In genomic region chr15:55588818-55589122, GRCh38 we compare ENCODE assay signal across 8 cellular contexts. TPM values are rescaled to one million over a fixed set of nuclear protein-coding genes. Genes with fewer than 3 reads are reported as not detected.
DNase-seq lines count a peak whose midpoint lies in the region; ATAC-seq and TF ChIP-seq lines count a peak whose summit lies in the region.

No MANE protein-coding gene starts in this region.

- DNase-seq in GM12865 (ENCODE audit: low read depth) (no peak), activated B cell treated with CpG ODN at 0.5 μM for 24 hours (no peak), iPS DF 6.9 (ENCODE audit: low read depth, low spot score) (no peak), skeletal muscle cell (ENCODE audit: low read depth) (no peak), NCI-H2107 treated with DMSO at 0.1 percent for 48 hours (lab: John Stamatoyannopoulos, UW; ENCODE audit: unreplicated experiment) (no peak), cortex of kidney (lab: John Stamatoyannopoulos, UW) (no peak)
- no peak for DNase-seq in activated CD4-positive, CD25-positive, alpha-beta regulatory T cell (lab: John Stamatoyannopoulos, UW)
- no peak for DNase-seq in effector CD4-positive, alpha-beta T cell

- no peak for ATAC-seq in activated B cell treated with CpG ODN at 0.5 μM for 24 hours (ENCODE audit: low read depth)

- whole genome bisulfite sequencing in iPS DF 6.9 (ENCODE audit: insufficient coverage, insufficient read length): no CpG with 5 or more reads among the region's 19 CpGs

- no peaks in the 10 kb centered on the region for H3K4me1 ChIP-seq in iPS DF 6.9 (ENCODE audit: control insufficient read depth, insufficient read depth, low read length)

- H3K9me3 Mint-ChIP-seq in activated B cell treated with CpG ODN at 0.5 μM for 24 hours: no peaks in the 10 kb centered on the region

- H3K9me3 ChIP-seq in iPS DF 6.9 (ENCODE audit: control insufficient read depth, insufficient read depth, low read length): no peaks in the 10 kb centered on the region

- H3K36me3 Mint-ChIP-seq in activated B cell treated with CpG ODN at 0.5 μM for 24 hours (ENCODE audit: low read depth): no peaks in the 10 kb centered on the region

- POLR2A ChIA-PET in activated B cell treated with CpG ODN at 0.5 μM for 24 hours (lab: Charles Lee): no interaction called here

- TF ChIP-seq CTCF in GM12865 (IDR thresholded peaks at IDR 0.05; ENCODE audit: insufficient read depth, low read depth, low read length, missing control alignments): no peak
- no peak for TF ChIP-seq CTCF in activated B cell treated with CpG ODN at 0.5 μM for 24 hours (IDR thresholded peaks at IDR 0.05)

- H3K4me3 Mint-ChIP-seq in activated B cell treated with CpG ODN at 0.5 μM for 24 hours: peak overlapping the region; percentile 67

- peaks cover 26% of the 10 kb centered on the region for H3K27me3 Mint-ChIP-seq in activated B cell treated with CpG ODN at 0.5 μM for 24 hours

- H3K27ac Mint-ChIP-seq in activated B cell treated with CpG ODN at 0.5 μM for 24 hours: no peak overlapping the region

- peaks cover 27% of the 10 kb centered on the region for H3K27me3 ChIP-seq in iPS DF 6.9 (ENCODE audit: control insufficient read depth, insufficient read depth, low read length)

- CTCF ChIA-PET in activated B cell treated with CpG ODN at 0.5 μM for 24 hours (lab: Charles Lee): no interaction called here

- H3K36me3 ChIP-seq in iPS DF 6.9 (ENCODE audit: control insufficient read depth, insufficient read depth, low read length): no peaks in the 10 kb centered on the region

- H3K4me3 ChIP-seq in GM12865 (ENCODE audit: low read depth, low read length) (peak overlapping the region; percentile 4), iPS DF 6.9 (ENCODE audit: low read length) (peak overlapping the region; percentile 34; the same call in 1 of the 2 replicates), skeletal muscle cell (ENCODE audit: low read depth, low read length) (peak overlapping the region; percentile 54)

- no peak overlapping the region for H3K27ac ChIP-seq in iPS DF 6.9 (ENCODE audit: low read length)

- intact Hi-C loops in activated B cell treated with CpG ODN at 0.5 μM for 24 hours (cut with micrococcal nuclease): no loop called here

- peaks cover 3% of the 10 kb centered on the region for H3K4me1 Mint-ChIP-seq in activated B cell treated with CpG ODN at 0.5 μM for 24 hours

RNA-seq across cellular contexts. Expression of gene PYGO1, which starts 0.6 kb away (rescaled TPM):
- total RNA-seq in activated B cell treated with CpG ODN at 0.5 μM for 24 hours: 0.02 TPM in 2 replicates

Comparison
In these comparisons a context has a peak if more than half of its experiments do, and no peak if none do; other contexts are left out.
1. H3K4me3 ChIP-seq: peak in every context shown above with its lines; median percentile 54 in skeletal muscle cell; 34 in iPS DF 6.9; 4 in GM12865.